Comparison of ENCODE assay signal across 8 cellular contexts in genomic region chr3:126523745-126524428, GRCh38. TPM values are rescaled to one million over a fixed set of nuclear protein-coding genes. Genes with fewer than 3 reads are reported as not detected.
DNase-seq lines count a peak whose midpoint lies in the region; ATAC-seq, FAIRE-seq and TF ChIP-seq lines count a peak whose summit lies in the region.

CHST13 (plus strand) TSS chr3:126524155; CDS start chr3:126524333, 178 bp downstream.

- H3K9me3 ChIP-seq in adrenal gland (replicated peaks in 1 of 3), result no peaks in the 10 kb centered on the region
- H3K9me3 ChIP-seq in iPS-18c (ENCODE audit: control insufficient read depth, insufficient read depth, low read length), result no peaks in the 10 kb centered on the region

- H3K4me3 ChIP-seq in adrenal gland (peak within 1 kb of the TSS in 1 of 4 donors; percentile 55), iPS-18c (ENCODE audit: insufficient read depth, low read depth, low read length) (peak within 1 kb of the TSS; percentile 67), skin epidermis (peak within 1 kb of the TSS in 6 of 7 experiments; percentile 24 to 45 (median 30))

- H3K27ac ChIP-seq in adrenal gland (peak within 1 kb of the TSS in 1 of 5 donors; percentile 58), skin epidermis (peak within 1 kb of the TSS in 6 of 21 experiments; percentile 3 to 64 (median 22))

- TF ChIP-seq CTCF in adrenal gland (IDR thresholded peaks at IDR 0.05), result no peak

- ATAC-seq in GM18909 (IDR thresholded peaks at IDR 0.05; ENCODE audit: poor library complexity, unreplicated experiment), result no peak

- H3K27me3 ChIP-seq in adrenal gland, result peaks cover 4% of the 10 kb centered on the region

- whole genome bisulfite sequencing in adrenal gland, 4 donors, result 1 to 5% (median 5%) methylated on average over 14 to 56 of the region's 56 CpGs; no CpG with 5 or more reads in 1 of the 4 donors

- intact Hi-C loops in adrenal gland (cut with DNase I), result loop anchor here (5.0 to 10.0 kb wide), 4 partner anchors 931 to 1021 kb away; no protein-coding TSS in a partner anchor

- DNase-seq in CD1c-positive myeloid dendritic cell (ENCODE audit: extremely low spot score) (peak; percentile 78), LoVo (ENCODE audit: low spot score) (peak; percentile 55), adrenal gland (peak in 5 of 7 donors; percentile 40 to 68 (median 49)), T1000 (lab: John Stamatoyannopoulos, UW) (no peak), urothelium cell line (ENCODE audit: low spot score) (no peak)

- no peaks in the 10 kb centered on the region for H3K36me3 ChIP-seq in adrenal gland (replicated peaks in 1 of 2)

- peaks cover 11 to 19% of the 10 kb centered on the region in 2 donors for H3K4me1 ChIP-seq in adrenal gland (replicated peaks in 1 of 2)

- no peak for FAIRE-seq in urothelium cell line (lab: Jason Lieb, UNC)

- no peak for TF ChIP-seq POLR2A in adrenal gland (IDR thresholded peaks at IDR 0.05)

RNA-seq across cellular contexts. Expression of gene CHST13, which starts in this region (rescaled TPM):
- 1 to 10 TPM in 4 of 8 donors, under 1 TPM in 4; 0.36 to 3.0 (median 1.2) TPM for total RNA-seq in adrenal gland
- under 1 TPM in 2 of 3 donors, not detected in 1; 0.67 to 0.80 TPM for polyA plus RNA-seq in adrenal gland

Comparison
In these comparisons a context has a peak if more than half of its experiments do, and no peak if none do; other contexts are left out.
1. DNase-seq: peak in CD1c-positive myeloid dendritic cell (single experiment), LoVo (single experiment) and adrenal gland (5 of 7); none in T1000 (single experiment) and urothelium cell line (single experiment).